ENCODE assay signal across 20 cellular contexts in the genomic region with DNA sequence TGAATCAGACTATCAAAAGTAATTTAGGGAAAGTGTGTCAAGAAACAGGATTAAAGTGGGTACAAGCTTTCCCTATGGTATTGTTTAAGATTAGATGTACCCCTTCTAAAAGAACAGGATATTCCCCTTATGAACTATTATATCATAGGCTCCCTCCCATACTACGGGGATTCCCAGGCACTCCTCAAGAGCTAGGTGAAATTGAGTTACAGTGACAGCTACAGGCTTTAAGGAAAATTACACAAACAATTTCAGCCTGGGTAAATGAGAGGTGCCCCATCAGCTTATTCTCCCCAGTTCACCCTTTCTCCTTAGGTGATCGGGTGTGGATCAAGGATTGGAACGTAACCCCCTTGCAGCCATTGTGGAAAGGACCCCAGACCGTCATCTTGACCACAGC.
DNase-seq lines count a peak whose midpoint lies in the region; ATAC-seq and TF ChIP-seq lines count a peak whose summit lies in the region.
"Had no signal": no experiment of that assay in that cellular context is flagged by ENCODE, and none has a peak within 500 bp of the region (broad histone marks: within the 10 kb centered on the region; RNA-seq: fewer than 3 reads in every experiment).

No MANE protein-coding gene starts in this region.

- no peaks in the 10 kb centered on the region for H3K9me3 ChIP-seq in prostate gland
- H3K9me3 ChIP-seq: gastrocnemius medialis had no signal

- H3K4me1 Mint-ChIP-seq in activated T-cell treated with anti-CD3 and anti-CD28 coated beads, Interleukin-2, amount 50 U/mL, for 4 hours (ENCODE audit: low read depth), result no peaks in the 10 kb centered on the region
- H3K4me1 Mint-ChIP-seq: IgD-negative memory B cell had no signal

- H3K27me3 ChIP-seq in prostate gland (replicated peaks; ENCODE audit: insufficient read depth), result no peaks in the 10 kb centered on the region
- H3K27me3 ChIP-seq: gastrocnemius medialis had no signal

- DNase-seq in DMS53 (lab: John Stamatoyannopoulos, UW) (peak; percentile 48), DMS53 treated with DMSO at 0.1 percent for 48 hours (lab: John Stamatoyannopoulos, UW; ENCODE audit: unreplicated experiment) (no peak), GM20000 (ENCODE audit: low spot score) (peak; percentile 3), SK-MEL-5 (ENCODE audit: low read depth, low spot score) (peak; percentile 57), medulla oblongata (ENCODE audit: extremely low spot score) (peak; percentile 9), prostate gland (ENCODE audit: low spot score) (no peak)
- no peak for DNase-seq in activated T-cell treated with anti-CD3 and anti-CD28 coated beads, Interleukin-2, amount 50 U/mL, for 4 hours
- DNase-seq: activated CD8-positive, alpha-beta memory T cell treated with anti-CD3 and anti-CD28 coated beads, Interleukin-2, amount 50 U/mL, for 48 hours; activated naive CD4-positive, alpha-beta T cell; aorta; gastrocnemius medialis; H7; nucleus accumbens; SHP77 treated with DMSO at 0.1 percent for 48 hours; stimulated activated naive CD8-positive, alpha-beta T cell treated with anti-CD3 and anti-CD28 coated beads, Interleukin-15, Interleukin-2, amounts not matched to agents 100 U/mL and 50 U/mL, for 24 hours had no signal

- in situ Hi-C loops in SK-MEL-5 (cut with HindIII; ENCODE audit: low pct_unique_long_range_greater_than_20kb, low sequenced_read_pairs), result no loop called here

- no peaks in the 10 kb centered on the region for H3K36me3 Mint-ChIP-seq in activated T-cell treated with anti-CD3 and anti-CD28 coated beads, Interleukin-2, amount 50 U/mL, for 4 hours (ENCODE audit: insufficient read depth)
- H3K36me3 Mint-ChIP-seq: IgD-negative memory B cell, type B pancreatic cell had no signal

- H3K4me3 ChIP-seq in prostate gland, result no peak overlapping the region
- H3K4me3 ChIP-seq: gastrocnemius medialis had no signal

- no peaks in the 10 kb centered on the region for H3K27me3 Mint-ChIP-seq in activated T-cell treated with anti-CD3 and anti-CD28 coated beads, Interleukin-2, amount 50 U/mL, for 4 hours (ENCODE audit: low read depth)
- H3K27me3 Mint-ChIP-seq: IgD-negative memory B cell had no signal

- no peak for ATAC-seq in GM18517 (IDR thresholded peaks at IDR 0.05; ENCODE audit: unreplicated experiment)
- ATAC-seq in activated T-cell treated with anti-CD3 and anti-CD28 coated beads, Interleukin-2, amount 50 U/mL, for 4 hours, result no peak
- ATAC-seq: gastrocnemius medialis; sciatic nerve; stimulated activated naive CD8-positive, alpha-beta T cell treated with anti-CD3 and anti-CD28 coated beads, Interleukin-15, Interleukin-2, amounts not matched to agents 100 U/mL and 50 U/mL, for 24 hours had no signal

- TF ChIP-seq POLR2A in prostate gland (IDR thresholded peaks at IDR 0.05), result no peak

- TF ChIP-seq CTCF in GM20000 (IDR thresholded peaks at IDR 0.05; ENCODE audit: extremely low read depth, missing control alignments), result peak; percentile 6
- no peak for TF ChIP-seq CTCF in prostate gland (IDR thresholded peaks at IDR 0.05)

- no peak overlapping the region for H3K4me3 Mint-ChIP-seq in activated T-cell treated with anti-CD3 and anti-CD28 coated beads, Interleukin-2, amount 50 U/mL, for 4 hours
- H3K4me3 Mint-ChIP-seq: IgD-negative memory B cell; T-helper 2 cell treated with Interferon-gamma antibody and Interleukin-4, amounts not matched to agents 5 μg/mL and 100 μg/mL, for 36 hours; type B pancreatic cell had no signal

- no peaks in the 10 kb centered on the region for H3K9me3 Mint-ChIP-seq in activated T-cell treated with anti-CD3 and anti-CD28 coated beads, Interleukin-2, amount 50 U/mL, for 4 hours

- no peak overlapping the region for H3K27ac ChIP-seq in prostate gland
- H3K27ac ChIP-seq: gastrocnemius medialis had no signal

- intact Hi-C loops in prostate gland (cut with DNase I), result no loop called here

- H3K4me1 ChIP-seq in prostate gland (replicated peaks), result no peaks in the 10 kb centered on the region
- H3K4me1 ChIP-seq: gastrocnemius medialis had no signal

- no peaks in the 10 kb centered on the region for H3K36me3 ChIP-seq in prostate gland
- H3K36me3 ChIP-seq: gastrocnemius medialis had no signal

- 84% methylated on average over 4 of the region's 4 CpGs for whole genome bisulfite sequencing in prostate gland

Comparison
In these comparisons a context has a peak if more than half of its experiments do, and no peak if none do; other contexts are left out.
1. DNase-seq: peak in DMS53 (single experiment), GM20000 (single experiment), SK-MEL-5 (single experiment) and medulla oblongata (single experiment); none in DMS53 treated with DMSO at 0.1 percent for 48 hours (single experiment), prostate gland (single experiment) and activated T-cell treated with anti-CD3 and anti-CD28 coated beads, Interleukin-2, amount 50 U/mL, for 4 hours (single experiment).